In genomic region chr10:43029043-43029442, GRCh38 we compare ENCODE assay signal across 26 cellular contexts.
"Had no signal": no experiment of that assay in that cellular context is flagged by ENCODE, and none has a peak within 500 bp of the region (broad histone marks: within the 10 kb centered on the region; RNA-seq: fewer than 3 reads in every experiment).

No MANE protein-coding gene starts in this region.

- ATAC-seq: esophagus mucosa, gastrocnemius medialis, left cardiac atrium, left lung, left ventricle myocardium superior had no signal

- FAIRE-seq: colon, islet of Langerhans, keratinocyte had no signal

- H3K27me3 ChIP-seq: gastrocnemius medialis had no signal

- H3K36me3 ChIP-seq: esophagus squamous epithelium, gastrocnemius medialis, heart right ventricle, left lung had no signal

- H3K27ac ChIP-seq: coronary artery, dorsolateral prefrontal cortex, epithelial cell of prostate, esophagus squamous epithelium, gastrocnemius medialis, heart right ventricle, left lung had no signal

- DNase-seq: dermis blood vessel endothelial cell; dorsolateral prefrontal cortex; effector CD4-positive, alpha-beta T cell; effector memory CD4-positive, alpha-beta T cell; erythroblast; esophagus squamous epithelium; foreskin fibroblast; foreskin melanocyte; gastrocnemius medialis; glutamatergic neuron; head of caudate nucleus; heart right ventricle; hippocampal formation; left cardiac atrium; left lung; left ventricle myocardium superior; mammary epithelial cell; mesendoderm; midbrain had no signal

- H3K9me3 ChIP-seq: gastrocnemius medialis had no signal

- H3K4me1 ChIP-seq: gastrocnemius medialis, left lung had no signal

- H3K4me3 ChIP-seq: coronary artery, dorsolateral prefrontal cortex, esophagus squamous epithelium, gastrocnemius medialis, heart right ventricle, left lung, lung had no signal
